ENCODE assay signal across 25 cellular contexts in the genomic region with DNA sequence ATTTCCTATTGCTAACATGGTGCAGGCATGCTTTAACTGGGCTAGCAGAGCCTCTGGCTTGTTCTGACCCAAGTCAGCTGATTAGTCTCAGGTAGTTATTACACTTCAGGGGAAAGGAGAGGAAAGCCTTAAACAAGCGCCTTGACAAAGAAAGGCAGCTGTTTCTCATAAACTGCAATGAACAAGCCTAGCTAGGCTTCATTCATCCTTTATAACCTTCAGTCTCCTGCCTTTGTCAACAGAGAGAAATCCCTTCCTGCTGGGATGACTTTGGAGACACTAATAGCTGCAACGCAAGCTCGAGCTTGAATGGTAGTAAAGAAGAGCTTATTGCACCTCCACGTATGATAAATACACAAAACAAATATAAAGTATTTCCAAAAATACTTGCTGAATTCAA.
DNase-seq lines count a peak whose midpoint lies in the region; ATAC-seq, FAIRE-seq and TF ChIP-seq lines count a peak whose summit lies in the region.
"Had no signal": no experiment of that assay in that cellular context is flagged by ENCODE, and none has a peak within 500 bp of the region (broad histone marks: within the 10 kb centered on the region; RNA-seq: fewer than 3 reads in every experiment).

No MANE protein-coding gene starts in this region.

- 89 to 90% methylated on average over 4 of the region's 4 CpGs for WGBS in pancreas, 2 donors

- H3K27ac ChIP-seq in Panc1 (ENCODE audit: low read length) (peak overlapping the region; percentile 83), mucosa of rectum (ENCODE audit: low read depth in 2 of 2, low read length in 2 of 2) (peak overlapping the region; percentile 78 to 86), pancreas (no peak overlapping the region), Karpas-422 (ENCODE audit: low read length) (no peak overlapping the region)
- H3K27ac ChIP-seq: BLaER1, gastroesophageal sphincter, PC-9, SJCRH30 had no signal

- POLR2A ChIA-PET in Caco-2 (lab: Charles Lee): interaction anchor here (1.3 kb wide), 1 partner anchor 101 kb away, joined by 3 read pairs; no protein-coding TSS in a partner anchor
- POLR2A ChIA-PET in Panc1 (lab: Charles Lee): no interaction called here

- CTCF ChIA-PET in Caco-2 (lab: Charles Lee): interaction anchor here (0.8 to 3.4 kb wide), 5 partner anchors 60 to 192 kb away, joined by 3 to 45 read pairs (median 4); partner anchors contain the start of gene LGR4
- CTCF ChIA-PET in Panc1 (lab: Charles Lee): interaction anchor here (1.7 kb wide), 1 partner anchor 82 kb away, joined by 6 read pairs; no protein-coding TSS in a partner anchor

- peak in 1 of 2 experiments; percentile 21 for DNase-seq in Caco-2
- peak; percentile 62 for DNase-seq in NCI-H146 treated with DMSO at 0.1 percent for 48 hours (lab: John Stamatoyannopoulos, UW; ENCODE audit: unreplicated experiment)
- no peak for DNase-seq in Panc1 (ENCODE audit: low read depth, low spot score)
- no peak for DNase-seq in HuH-7 (ENCODE audit: low spot score)
- no peak for DNase-seq in pancreas
- no peak for DNase-seq in NK-92 treated with Interleukin-12 subunit alpha and Interleukin-12 subunit beta, amount 100 ng/mL, for 24 hours (lab: John Stamatoyannopoulos, UW)
- no peak for DNase-seq in Karpas-422
- DNase-seq: activated CD4-positive, alpha-beta T cell treated with anti-CD3 and anti-CD28 coated beads, Interleukin-2, amount 50 U/mL, for 48 hours; activated naive CD4-positive, alpha-beta T cell; amniotic stem cell; dermis blood vessel endothelial cell; kidney glomerular epithelial cell; MM.1S; naive thymus-derived CD4-positive, alpha-beta T cell; NCI-H187 treated with DMSO at 0.1 percent for 48 hours; NCI-H526 treated with DMSO at 0.1 percent for 48 hours; PC-9; stimulated activated CD4-positive, alpha-beta T cell treated with anti-CD3 and anti-CD28 coated beads, Interleukin-1b, Interleukin-23, amount 100 ng/mL, for 48 hours; stimulated activated naive CD4-positive, alpha-beta T cell; T-helper 2 cell had no signal

- ATAC-seq in Panc1 (no peak), pancreas (no peak)
- ATAC-seq: gastroesophageal sphincter; naive thymus-derived CD4-positive, alpha-beta T cell had no signal

- H3K36me3 Mint-ChIP-seq in Caco-2 (ENCODE audit: insufficient read depth, unreplicated experiment): no peaks in the 10 kb centered on the region

- FAIRE-seq in pancreas (lab: Jason Lieb, UNC): no peak

- H3K27me3 Mint-ChIP-seq in Caco-2 (ENCODE audit: insufficient read depth, unreplicated experiment): no peaks in the 10 kb centered on the region

- no peak overlapping the region for H3K4me3 Mint-ChIP-seq in Caco-2 (ENCODE audit: unreplicated experiment)
- H3K4me3 Mint-ChIP-seq: memory B cell; naive thymus-derived CD4-positive, alpha-beta T cell had no signal

- H3K79me2 ChIP-seq in Karpas-422 (ENCODE audit: low read length): no peaks in the 10 kb centered on the region

- H4K20me1 ChIP-seq in Karpas-422 (ENCODE audit: insufficient read depth, low read depth, low read length): no peaks in the 10 kb centered on the region
- H4K20me1 ChIP-seq: BLaER1 had no signal

- peaks cover 35% of the 10 kb centered on the region for H3K9me3 Mint-ChIP-seq in Caco-2 (ENCODE audit: unreplicated experiment)

- TF ChIP-seq CTCF in Caco-2 (IDR thresholded peaks at IDR 0.05; ENCODE audit: insufficient read depth in 1 of 2, low read depth in 1 of 2, low read length in 1 of 2, severe bottlenecking in 1 of 2, unreplicated experiment in 1 of 2) (no peak), Panc1 (IDR thresholded peaks at IDR 0.05) (no peak), pancreas (IDR thresholded peaks at IDR 0.05) (no peak)

- no peak overlapping the region for H3K4me3 ChIP-seq in Caco-2 (ENCODE audit: low read depth, low read length)
- no peak overlapping the region for H3K4me3 ChIP-seq in Panc1 (ENCODE audit: low read depth in 2 of 2, low read length in 2 of 2)
- no peak overlapping the region for H3K4me3 ChIP-seq in mucosa of rectum (ENCODE audit: low read length in 2 of 2)
- no peak overlapping the region for H3K4me3 ChIP-seq in pancreas
- H3K4me3 ChIP-seq in Karpas-422 (ENCODE audit: low read length): no peak overlapping the region
- H3K4me3 ChIP-seq: BLaER1, gastroesophageal sphincter, PC-9, SJCRH30 had no signal

- peaks cover 12% of the 10 kb centered on the region for H3K4me1 Mint-ChIP-seq in Caco-2 (ENCODE audit: low read depth, unreplicated experiment)
- H3K4me1 Mint-ChIP-seq: memory B cell; naive thymus-derived CD4-positive, alpha-beta T cell had no signal

- H3K9ac ChIP-seq in mucosa of rectum (ENCODE audit: low read depth in 1 of 2, low read length in 2 of 2) (no peak overlapping the region), Karpas-422 (ENCODE audit: low read length) (no peak overlapping the region)
- H3K9ac ChIP-seq: BLaER1 had no signal

- H3K36me3 ChIP-seq in Caco-2 (ENCODE audit: control insufficient read depth, insufficient read depth, low read length): no peaks in the 10 kb centered on the region
- H3K36me3 ChIP-seq in Panc1 (ENCODE audit: control insufficient read depth, insufficient read depth, low read length): no peaks in the 10 kb centered on the region
- no peaks in the 10 kb centered on the region for H3K36me3 ChIP-seq in mucosa of rectum (ENCODE audit: control insufficient read depth in 2 of 2, insufficient read depth in 2 of 2, low read length in 2 of 2)
- no peaks in the 10 kb centered on the region for H3K36me3 ChIP-seq in pancreas
- no peaks in the 10 kb centered on the region for H3K36me3 ChIP-seq in Karpas-422 (ENCODE audit: insufficient read depth, low read length)
- H3K36me3 ChIP-seq: gastroesophageal sphincter, SJCRH30 had no signal

- no peaks in the 10 kb centered on the region for H3K27me3 ChIP-seq in Caco-2 (replicated peaks; ENCODE audit: control insufficient read depth, insufficient read depth, low read length)
- no peaks in the 10 kb centered on the region for H3K27me3 ChIP-seq in Panc1 (ENCODE audit: control insufficient read depth, insufficient read depth, low read length)
- H3K27me3 ChIP-seq in mucosa of rectum (ENCODE audit: control insufficient read depth in 2 of 2, insufficient read depth in 2 of 2, low read length in 2 of 2): no peaks in the 10 kb centered on the region
- no peaks in the 10 kb centered on the region for H3K27me3 ChIP-seq in pancreas
- no peaks in the 10 kb centered on the region; the same call in 1 of the 2 replicates for H3K27me3 ChIP-seq in Karpas-422 (ENCODE audit: low read length)
- H3K27me3 ChIP-seq: BLaER1, gastroesophageal sphincter, SJCRH30 had no signal

- intact Hi-C loops in Caco-2 (cut with micrococcal nuclease; ENCODE audit: unreplicated experiment) (loop anchor here (1.0 kb wide), 1 partner anchor 178 kb away; the partner anchor contains the start of gene LGR4), Panc1 (cut with micrococcal nuclease; ENCODE audit: unreplicated experiment) (loop anchor here (5.0 kb wide), 2 partner anchors 112 to 193 kb away; no protein-coding TSS in a partner anchor), pancreas (cut with DNase I) (loop anchor here in 2 of 3 donors (10.0 kb wide), 2 partner anchors 90 to 110 kb away; no protein-coding TSS in a partner anchor)

- no peak overlapping the region for H2AFZ ChIP-seq in Karpas-422 (ENCODE audit: low read length)
- H2AFZ ChIP-seq: PC-9 had no signal

- no peaks in the 10 kb centered on the region for H3K4me1 ChIP-seq in Caco-2
- H3K4me1 ChIP-seq in Panc1 (ENCODE audit: control insufficient read depth, insufficient read depth, low read length): peaks cover 14% of the 10 kb centered on the region; the same call in 1 of the 2 replicates
- H3K4me1 ChIP-seq in mucosa of rectum (ENCODE audit: control insufficient read depth in 2 of 2, insufficient read depth in 2 of 2, low read length in 2 of 2): peaks cover 18 to 41% of the 10 kb centered on the region in 2 donors
- peaks cover 0 to 10% (median 7%) of the 10 kb centered on the region in 3 donors for H3K4me1 ChIP-seq in pancreas
- H3K4me1 ChIP-seq in Karpas-422 (ENCODE audit: low read length): no peaks in the 10 kb centered on the region
- H3K4me1 ChIP-seq: BLaER1, gastroesophageal sphincter had no signal

- BruUV-seq in Caco-2 (replicated peaks; lab: Mats Ljungman, UMichigan): no TSS peak
- no TSS peak for BruUV-seq in Panc1 (replicated peaks; lab: Mats Ljungman, UMichigan)

- H3K9me2 ChIP-seq in Karpas-422 (replicated peaks; ENCODE audit: insufficient read depth, low read length): no peaks in the 10 kb centered on the region

- H3K9me3 ChIP-seq in Caco-2: peaks cover 21% of the 10 kb centered on the region
- H3K9me3 ChIP-seq in Panc1 (ENCODE audit: control insufficient read depth, insufficient read depth, low read depth, low read length): no peaks in the 10 kb centered on the region; the same call in 1 of the 2 replicates
- H3K9me3 ChIP-seq in mucosa of rectum (ENCODE audit: control insufficient read depth in 2 of 2, low read length in 2 of 2): peaks cover 0 to 6% of the 10 kb centered on the region in 2 donors
- no peaks in the 10 kb centered on the region for H3K9me3 ChIP-seq in pancreas
- H3K9me3 ChIP-seq in Karpas-422 (ENCODE audit: low read length): peaks cover 6% of the 10 kb centered on the region; the same call in 1 of the 2 replicates
- H3K9me3 ChIP-seq: gastroesophageal sphincter had no signal

- in situ Hi-C loops in Panc1 (cut with HindIII; ENCODE audit: low pct_unique_long_range_greater_than_20kb, low sequenced_read_pairs): no loop called here

- peak overlapping the region; percentile 11 for H3K27ac Mint-ChIP-seq in Caco-2 (ENCODE audit: unreplicated experiment)
- H3K27ac Mint-ChIP-seq: memory B cell; naive thymus-derived CD4-positive, alpha-beta T cell had no signal

- no peak overlapping the region for H3K4me2 ChIP-seq in Karpas-422 (ENCODE audit: low read depth, low read length, poor library complexity, severe bottlenecking)
- H3K4me2 ChIP-seq: BLaER1, PC-9 had no signal

Comparison
In these comparisons a context has a peak if more than half of its experiments do, and no peak if none do; other contexts are left out.
1. H3K27ac ChIP-seq: peak in Panc1 (single experiment) and mucosa of rectum (2 of 2); none in pancreas (0 of 4) and Karpas-422 (single experiment).